In genomic region chr10:79494871-79495270, GRCh38 we compare ENCODE assay signal across 17 cellular contexts.
"Had no signal": no experiment of that assay in that cellular context is flagged by ENCODE, and none has a peak within 500 bp of the region (broad histone marks: within the 10 kb centered on the region; RNA-seq: fewer than 3 reads in every experiment).

No MANE protein-coding gene starts in this region.

- H3K9me3 ChIP-seq: MG63, SK-N-SH had no signal

- H3K9me2 ChIP-seq: SK-N-SH had no signal

- H3K9ac ChIP-seq: SK-N-SH had no signal

- H3K27me3 ChIP-seq: MG63 had no signal

- H3K27ac ChIP-seq: RWPE1 had no signal

- H3K4me3 ChIP-seq: MG63 had no signal

- H3K36me3 ChIP-seq: MG63 had no signal

- DNase-seq: KBM-7, MG63, NCI-H1092, NCI-H1105 treated with DMSO at 0.1 percent for 48 hours, NCI-H1417 treated with DMSO at 0.1 percent for 48 hours, NCI-H146, NCI-H1694 treated with DMSO at 0.1 percent for 48 hours, NCI-H1930, NCI-H2081, NCI-H2107, NCI-H2227 treated with DMSO at 0.1 percent for 48 hours, NCI-H526 treated with DMSO at 0.1 percent for 48 hours, NCI-H748 treated with DMSO at 0.1 percent for 48 hours, PC-3, SHP77, SK-N-SH had no signal

- H3K4me2 ChIP-seq: SK-N-SH had no signal
